8 cellular contexts compared by ENCODE assay signal in genomic region chr7:47172602-47173539, GRCh38.
DNase-seq lines count a peak whose midpoint lies in the region; ATAC-seq and FAIRE-seq lines count a peak whose summit lies in the region.
"Not testable (repeated sequence)": the region's sequence is repeated elsewhere in the genome, so short reads cannot be mapped to it uniquely, and the experiment has no call there.

No MANE protein-coding gene starts in this region.

- not testable (repeated sequence) for H3K4me1 ChIP-seq in mesenchymal stem cell (ENCODE audit: control insufficient read depth, insufficient read depth, low read depth, low read length)

- H3K4ac ChIP-seq in mesenchymal stem cell (ENCODE audit: low read depth in 1 of 2, low read length in 2 of 2) = not testable (repeated sequence)

- peak overlapping the region; percentile 77 for H3K27ac ChIP-seq in mesenchymal stem cell (ENCODE audit: low read length, poor library complexity, severe bottlenecking)

- ATAC-seq in GM18502 (IDR thresholded peaks at IDR 0.05; ENCODE audit: poor library complexity, unreplicated experiment) = peak; percentile 78
- ATAC-seq in GM19023 (IDR thresholded peaks at IDR 0.05; ENCODE audit: unreplicated experiment) = peak; percentile 79
- ATAC-seq in GM19468 (IDR thresholded peaks at IDR 0.05; ENCODE audit: extremely low read depth, unreplicated experiment) = peak; percentile 78
- peak; percentile 79 for ATAC-seq in GM21825 (IDR thresholded peaks at IDR 0.05; ENCODE audit: unreplicated experiment)
- peak; percentile 96 for ATAC-seq in HG02970 (IDR thresholded peaks at IDR 0.05; ENCODE audit: low FRiP score, unreplicated experiment)
- ATAC-seq in HG03342 (IDR thresholded peaks at IDR 0.05; ENCODE audit: unreplicated experiment) = peak; percentile 90

- not testable (repeated sequence) for H2AFZ ChIP-seq in mesenchymal stem cell (ENCODE audit: low read depth, low read length)

- H2BK15ac ChIP-seq in mesenchymal stem cell (ENCODE audit: low read depth, poor library complexity, severe bottlenecking) = not testable (repeated sequence)

- 91% methylated on average over 6 of the region's 7 CpGs for WGBS in mesenchymal stem cell

- H2AK5ac ChIP-seq in mesenchymal stem cell (ENCODE audit: low read length, severe bottlenecking) = peak overlapping the region; percentile 14

- H3K4me3 ChIP-seq in mesenchymal stem cell (ENCODE audit: insufficient read depth in 1 of 2, low read depth in 1 of 2, low read length in 2 of 2) = not testable (repeated sequence)

- peak overlapping the region; percentile 92 for H2BK5ac ChIP-seq in mesenchymal stem cell (ENCODE audit: low read depth, low read length, poor library complexity, severe bottlenecking)

- H3K4me2 ChIP-seq in mesenchymal stem cell (ENCODE audit: low read length, poor library complexity, severe bottlenecking) = peak overlapping the region; percentile 55

- H2BK120ac ChIP-seq in mesenchymal stem cell (ENCODE audit: low read depth, low read length) = not testable (repeated sequence)

- peak; percentile 100 for FAIRE-seq in RCC 7860 (lab: Jason Lieb, UNC)

- not testable (repeated sequence) for H4K91ac ChIP-seq in mesenchymal stem cell (ENCODE audit: low read length)

- peak overlapping the region; percentile 50 for H4K8ac ChIP-seq in mesenchymal stem cell (ENCODE audit: low read length)

- not testable (repeated sequence) for H3K9me3 ChIP-seq in mesenchymal stem cell (ENCODE audit: control insufficient read depth, low read length)

- H3K36me3 ChIP-seq in mesenchymal stem cell (ENCODE audit: control insufficient read depth in 1 of 2, insufficient read depth in 2 of 2, low read depth in 1 of 2, low read length in 2 of 2) = not testable (repeated sequence)

- H3K14ac ChIP-seq in mesenchymal stem cell (ENCODE audit: low read length in 2 of 2) = not testable (repeated sequence)

- H3K27me3 ChIP-seq in mesenchymal stem cell (ENCODE audit: control insufficient read depth in 1 of 2, insufficient read depth in 1 of 2, low read length in 2 of 2) = not testable (repeated sequence)

- not testable (repeated sequence) for H3K18ac ChIP-seq in mesenchymal stem cell (ENCODE audit: low read depth in 1 of 2, low read length in 2 of 2)

- peak overlapping the region in 1 of 2 experiments; percentile 63 for H2BK12ac ChIP-seq in mesenchymal stem cell (ENCODE audit: low read length in 2 of 2)

- H3K9ac ChIP-seq in mesenchymal stem cell (ENCODE audit: low read length) = not testable (repeated sequence)

- H3K23ac ChIP-seq in mesenchymal stem cell (ENCODE audit: low read length in 2 of 2) = not testable (repeated sequence)

- H3K79me1 ChIP-seq in mesenchymal stem cell (replicated peaks; ENCODE audit: low read length, poor library complexity, severe bottlenecking) = not testable (repeated sequence)

- peak; percentile 97 for DNase-seq in RCC 7860 (ENCODE audit: low spot score)
- DNase-seq in mesenchymal stem cell = not testable (repeated sequence)
